In the genomic region with DNA sequence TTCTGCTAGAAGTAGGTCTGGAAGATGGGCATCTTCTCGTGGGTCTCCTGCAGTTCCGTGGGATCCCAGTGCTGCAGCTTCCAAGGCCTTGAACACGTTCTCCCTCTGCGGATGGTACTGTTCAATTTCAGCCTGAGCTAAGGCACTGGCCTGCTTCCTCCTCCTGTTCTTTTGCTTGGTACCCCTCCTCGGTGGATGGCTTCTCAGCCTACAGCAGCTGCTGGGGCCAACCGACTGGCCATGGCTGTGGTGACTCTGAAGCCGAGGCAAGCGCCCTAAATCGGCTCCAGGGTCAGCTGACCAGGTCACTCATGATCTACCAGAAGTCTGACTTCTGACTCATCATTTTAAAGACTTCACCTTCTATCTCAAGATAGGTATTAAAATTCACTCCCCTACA, we compare ENCODE assay signal across 25 cellular contexts.
"Had no signal": no experiment of that assay in that cellular context is flagged by ENCODE, and none has a peak within 500 bp of the region (broad histone marks: within the 10 kb centered on the region; RNA-seq: fewer than 3 reads in every experiment).

No MANE protein-coding gene starts in this region.

- H3K9me3 Mint-ChIP-seq: naive thymus-derived CD4-positive, alpha-beta T cell; natural killer cell; stimulated activated effector memory CD8-positive, alpha-beta T cell treated with anti-CD3 and anti-CD28 coated beads, Interleukin-12 subunit alpha, Interleukin-12 subunit beta, amount 100 ng/mL, for 72 hours; stimulated activated naive B cell treated with anti-CD40 and anti-IgM and Interleukin-4, amounts not matched to agents 10 μg/mL and 1 μg/mL and 100 μg/mL, for 72 hours; stimulated activated naive CD8-positive, alpha-beta T cell treated with anti-CD3 and anti-CD28 coated beads, Interleukin-15, Interleukin-2, amounts not matched to agents 100 ng/mL and 50 ng/mL, for 24 hours had no signal

- H3K27me3 Mint-ChIP-seq: naive thymus-derived CD4-positive, alpha-beta T cell; stimulated activated naive B cell treated with anti-CD40 and anti-IgM and Interleukin-4, amounts not matched to agents 10 μg/mL and 1 μg/mL and 100 μg/mL, for 72 hours; stimulated activated naive CD8-positive, alpha-beta T cell treated with anti-CD3 and anti-CD28 coated beads, Interleukin-15, Interleukin-2, amounts not matched to agents 100 ng/mL and 50 ng/mL, for 24 hours had no signal

- H3K27ac ChIP-seq: neutrophil, pancreas, psoas muscle, right lobe of liver, skin epidermis, stomach, thoracic aorta, thyroid gland, tibial nerve, upper lobe of left lung, vagina had no signal

- H3K27ac Mint-ChIP-seq: naive thymus-derived CD4-positive, alpha-beta T cell; natural killer cell; nephron; stimulated activated effector memory CD8-positive, alpha-beta T cell treated with anti-CD3 and anti-CD28 coated beads, Interleukin-12 subunit alpha, Interleukin-12 subunit beta, amount 100 ng/mL, for 72 hours; stimulated activated naive B cell treated with anti-CD40 and anti-IgM and Interleukin-4, amounts not matched to agents 10 μg/mL and 1 μg/mL and 100 μg/mL, for 72 hours; stimulated activated naive CD8-positive, alpha-beta T cell treated with anti-CD3 and anti-CD28 coated beads, Interleukin-15, Interleukin-2, amounts not matched to agents 100 ng/mL and 50 ng/mL, for 24 hours had no signal

- H3K4me3 ChIP-seq: pancreas, psoas muscle, right lobe of liver, skin epidermis, stomach, thoracic aorta, thyroid gland, tibial nerve, upper lobe of left lung, vagina had no signal

- H3K9me3 ChIP-seq: neutrophil, pancreas, psoas muscle, right lobe of liver, stomach, thoracic aorta, thyroid gland, tibial nerve, upper lobe of left lung, vagina had no signal

- DNase-seq: naive thymus-derived CD4-positive, alpha-beta T cell; natural killer cell; nucleus accumbens; pancreas; psoas muscle; right lobe of liver; stimulated activated CD4-positive, alpha-beta T cell treated with anti-CD3 and anti-CD28 coated beads, Interleukin-15, amount 100 ng/mL, for 24 hours; stimulated activated CD4-positive, alpha-beta T cell treated with anti-CD3 and anti-CD28 coated beads, Interleukin-2, amount 100 ng/mL, for 24 hours; stimulated activated CD4-positive, alpha-beta T cell treated with anti-CD3 and anti-CD28 coated beads, Interleukin-2, amount 100 ng/mL, for 48 hours; stimulated activated CD4-positive, alpha-beta T cell treated with anti-CD3 and anti-CD28 coated beads, Interleukin-4, amount 100 ng/mL, for 24 hours; stimulated activated naive B cell treated with anti-CD40 and anti-IgM and Interleukin-4, amounts not matched to agents 10 μg/mL and 1 μg/mL and 100 μg/mL, for 72 hours; stimulated activated naive CD4-positive, alpha-beta T cell treated with Interleukin-2 at 50 U/mL for 16 hours; stomach; thyroid gland; trophoblast cell; upper lobe of left lung had no signal

- H3K4me1 ChIP-seq: pancreas, right lobe of liver, stomach, thyroid gland, tibial nerve, upper lobe of left lung, vagina had no signal

- ATAC-seq: naive thymus-derived CD4-positive, alpha-beta T cell; natural killer cell; pancreas; psoas muscle; right cardiac atrium; right lobe of liver; stimulated activated effector memory CD8-positive, alpha-beta T cell treated with anti-CD3 and anti-CD28 coated beads, Interleukin-12 subunit alpha, Interleukin-12 subunit beta, amount 100 ng/mL, for 72 hours; stimulated activated naive B cell treated with anti-CD40 and anti-IgM and Interleukin-4, amounts not matched to agents 10 μg/mL and 1 μg/mL and 100 μg/mL, for 72 hours had no signal

- H3K27me3 ChIP-seq: neutrophil, pancreas, right lobe of liver, stomach, thyroid gland, tibial nerve, upper lobe of left lung, vagina had no signal

- H3K4me1 Mint-ChIP-seq: naive thymus-derived CD4-positive, alpha-beta T cell; natural killer cell; nephron; stimulated activated effector memory CD8-positive, alpha-beta T cell treated with anti-CD3 and anti-CD28 coated beads, Interleukin-12 subunit alpha, Interleukin-12 subunit beta, amount 100 ng/mL, for 72 hours; stimulated activated naive B cell treated with anti-CD40 and anti-IgM and Interleukin-4, amounts not matched to agents 10 μg/mL and 1 μg/mL and 100 μg/mL, for 72 hours had no signal

- H3K36me3 ChIP-seq: neutrophil, thyroid gland had no signal

- H3K4me3 Mint-ChIP-seq: naive thymus-derived CD4-positive, alpha-beta T cell; natural killer cell; nephron; stimulated activated effector memory CD8-positive, alpha-beta T cell treated with anti-CD3 and anti-CD28 coated beads, Interleukin-12 subunit alpha, Interleukin-12 subunit beta, amount 100 ng/mL, for 72 hours; stimulated activated naive B cell treated with anti-CD40 and anti-IgM and Interleukin-4, amounts not matched to agents 10 μg/mL and 1 μg/mL and 100 μg/mL, for 72 hours; stimulated activated naive CD8-positive, alpha-beta T cell treated with anti-CD3 and anti-CD28 coated beads, Interleukin-15, Interleukin-2, amounts not matched to agents 100 ng/mL and 50 ng/mL, for 24 hours had no signal
